In the genomic region with DNA sequence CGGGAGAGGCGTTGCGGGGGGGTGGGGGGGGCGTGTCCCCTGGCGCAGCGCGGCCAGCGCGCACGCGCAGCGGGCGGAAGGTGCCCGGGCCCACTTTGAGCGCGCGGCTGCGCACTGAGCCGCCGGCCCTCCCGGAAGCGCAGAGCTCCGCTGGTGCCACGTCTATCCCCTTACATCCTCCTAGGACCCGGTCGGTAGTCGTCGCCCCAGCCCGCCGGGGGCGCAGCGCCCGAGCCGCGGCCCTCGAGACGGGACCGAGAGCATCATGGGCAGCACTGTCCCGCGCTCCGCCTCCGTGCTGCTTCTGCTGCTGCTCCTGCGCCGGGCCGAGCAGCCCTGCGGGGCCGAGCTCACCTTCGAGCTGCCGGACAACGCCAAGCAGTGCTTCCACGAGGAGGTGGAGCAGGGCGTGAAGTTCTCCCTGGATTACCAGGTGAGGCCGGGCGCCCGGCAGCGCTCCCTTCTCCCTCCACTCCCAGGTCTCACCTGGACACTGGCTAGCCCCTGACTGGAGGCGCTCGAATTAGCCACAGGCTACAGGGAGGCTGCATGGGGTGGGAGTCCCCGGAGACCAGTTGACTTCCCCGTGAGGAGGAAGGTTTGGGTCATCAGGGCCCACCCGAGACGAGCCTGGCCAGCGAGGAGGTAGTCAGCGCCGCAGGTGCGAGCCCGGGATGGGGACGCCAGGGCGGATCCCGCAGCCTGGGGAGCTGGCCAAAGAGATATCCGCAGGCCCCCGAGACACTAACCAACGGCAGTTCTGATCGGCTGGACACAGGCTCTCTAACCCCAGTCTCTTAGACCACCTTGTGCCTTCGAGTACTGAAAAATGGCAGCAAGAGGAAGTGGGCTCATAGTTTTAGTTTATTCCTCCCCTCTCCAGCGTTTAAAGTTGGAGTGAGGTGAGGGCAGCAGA, we compare ENCODE assay signal across 8 cellular contexts. TPM values are rescaled to one million over a fixed set of nuclear protein-coding genes. Genes with fewer than 3 reads are reported as not detected.
DNase-seq lines count a peak whose midpoint lies in the region; ATAC-seq and TF ChIP-seq lines count a peak whose summit lies in the region.

TSS of gene TMED3 (plus strand) at position 128 of the 916 bp plus-strand sequence. CDS start at position 266, 138 bp downstream.

- H3K36me3 ChIP-seq in CD4-positive, alpha-beta memory T cell (ENCODE audit: insufficient read depth, low read length): peaks cover 26% of the 10 kb centered on the region

- H3K4me3 ChIP-seq in CD4-positive, alpha-beta memory T cell (ENCODE audit: low read length in 2 of 2): peak within 1 kb of the TSS; percentile 45 to 84

- peaks cover 0 to 2% (median 0%) of the 10 kb centered on the region in 8 donors for H3K9me3 Mint-ChIP-seq in CD4-positive, alpha-beta memory T cell
- no peaks in the 10 kb centered on the region for H3K9me3 Mint-ChIP-seq in activated CD8-positive, alpha-beta T cell treated with anti-CD3 and anti-CD28 coated beads for 36 hours

- H3K4me1 ChIP-seq in CD4-positive, alpha-beta memory T cell (ENCODE audit: insufficient read depth, low read length): peaks cover 25% of the 10 kb centered on the region

- peak; percentile 75 to 82 (median 77) for DNase-seq in CD4-positive, alpha-beta memory T cell
- DNase-seq in NCI-H748 treated with DMSO at 0.1 percent for 48 hours (lab: John Stamatoyannopoulos, UW) (peak; percentile 67), medulla oblongata (ENCODE audit: extremely low spot score) (peak; percentile 68)
- DNase-seq in activated CD8-positive, alpha-beta T cell treated with anti-CD3 and anti-CD28 coated beads for 36 hours: peak; percentile 87
- peak; percentile 63 for DNase-seq in effector CD8-positive, alpha-beta T cell (lab: John Stamatoyannopoulos, UW)
- DNase-seq in stimulated activated CD4-positive, alpha-beta T cell treated with anti-CD3 and anti-CD28 coated beads, TNF-alpha, amount 100 ng/mL, for 48 hours (ENCODE audit: low read depth in 3 of 3): peak; percentile 59 to 74 (median 70)

- peaks cover 7 to 9% of the 10 kb centered on the region in 2 donors for H3K27me3 Mint-ChIP-seq in CD4-positive, alpha-beta memory T cell
- peaks cover 9% of the 10 kb centered on the region for H3K27me3 Mint-ChIP-seq in activated CD8-positive, alpha-beta T cell treated with anti-CD3 and anti-CD28 coated beads for 36 hours

- CTCF ChIA-PET in CD4-positive, alpha-beta memory T cell (lab: Charles Lee; ENCODE audit: partially characterized antibody): interaction anchor here (0.7 to 1.2 kb wide), 2 partner anchors 9 to 70 kb away, joined by 3 read pairs; no protein-coding TSS in a partner anchor
- CTCF ChIA-PET in activated CD8-positive, alpha-beta T cell treated with anti-CD3 and anti-CD28 coated beads for 36 hours (lab: Charles Lee): interaction anchor here (1.0 kb wide), 1 partner anchor 12 kb away, joined by 5 read pairs; no protein-coding TSS in a partner anchor

- peaks cover 36 to 39% of the 10 kb centered on the region in 2 donors for H3K36me3 Mint-ChIP-seq in CD4-positive, alpha-beta memory T cell
- H3K36me3 Mint-ChIP-seq in activated CD8-positive, alpha-beta T cell treated with anti-CD3 and anti-CD28 coated beads for 36 hours (ENCODE audit: low read depth): peaks cover 41% of the 10 kb centered on the region

- H3K4me3 Mint-ChIP-seq in CD4-positive, alpha-beta memory T cell: peak within 1 kb of the TSS; percentile 88 to 96 (median 91)
- peak within 1 kb of the TSS; percentile 77 for H3K4me3 Mint-ChIP-seq in activated CD8-positive, alpha-beta T cell treated with anti-CD3 and anti-CD28 coated beads for 36 hours

- intact Hi-C loops in CD4-positive, alpha-beta memory T cell (cut with micrococcal nuclease): no loop called here
- intact Hi-C loops in activated CD8-positive, alpha-beta T cell treated with anti-CD3 and anti-CD28 coated beads for 36 hours (cut with micrococcal nuclease): no loop called here

- H3K4me1 Mint-ChIP-seq in CD4-positive, alpha-beta memory T cell: peaks cover 21 to 45% (median 36%) of the 10 kb centered on the region in 4 donors
- peaks cover 48% of the 10 kb centered on the region for H3K4me1 Mint-ChIP-seq in activated CD8-positive, alpha-beta T cell treated with anti-CD3 and anti-CD28 coated beads for 36 hours (ENCODE audit: low read depth)

- H3K9me3 ChIP-seq in CD4-positive, alpha-beta memory T cell (ENCODE audit: control insufficient read depth in 1 of 2, low read length in 2 of 2): no peaks in the 10 kb centered on the region

- no peak for TF ChIP-seq CTCF in activated CD8-positive, alpha-beta T cell treated with anti-CD3 and anti-CD28 coated beads for 36 hours (IDR thresholded peaks at IDR 0.05)

- H3K27ac Mint-ChIP-seq in CD4-positive, alpha-beta memory T cell: peak within 1 kb of the TSS; percentile 13 to 83 (median 74)
- H3K27ac Mint-ChIP-seq in activated CD8-positive, alpha-beta T cell treated with anti-CD3 and anti-CD28 coated beads for 36 hours: peak within 1 kb of the TSS; percentile 21

- peak; percentile 90 for ATAC-seq in GM19372 (IDR thresholded peaks at IDR 0.05; ENCODE audit: low read depth, unreplicated experiment)
- peak; percentile 92 for ATAC-seq in HG03521 (IDR thresholded peaks at IDR 0.05; ENCODE audit: unreplicated experiment)
- peak; percentile 99 for ATAC-seq in activated CD8-positive, alpha-beta T cell treated with anti-CD3 and anti-CD28 coated beads for 36 hours

- H3K27me3 ChIP-seq in CD4-positive, alpha-beta memory T cell (ENCODE audit: insufficient read depth, low read length): no peaks in the 10 kb centered on the region

- H3K27ac ChIP-seq in CD4-positive, alpha-beta memory T cell (ENCODE audit: low read depth, low read length): peak within 1 kb of the TSS; percentile 45

- POLR2A ChIA-PET in CD4-positive, alpha-beta memory T cell (lab: Charles Lee; ENCODE audit: partially characterized antibody): no interaction called here
- POLR2A ChIA-PET in activated CD8-positive, alpha-beta T cell treated with anti-CD3 and anti-CD28 coated beads for 36 hours (lab: Charles Lee): interaction anchor here (0.5 to 1.3 kb wide), 4 partner anchors 53 to 654 kb away, joined by 3 read pairs; no protein-coding TSS in a partner anchor

RNA-seq across cellular contexts. Expression of gene TMED3, which starts in this region (rescaled TPM):
- total RNA-seq in CD4-positive, alpha-beta memory T cell: 10 to 100 TPM; 20.2 to 20.8 TPM
- polyA plus RNA-seq in CD4-positive, alpha-beta memory T cell: 10 to 100 TPM; 51.7 to 81.0 TPM
- total RNA-seq in activated CD8-positive, alpha-beta T cell treated with anti-CD3 and anti-CD28 coated beads for 36 hours: 10 to 100 TPM; 40.1 to 41.4 TPM

Comparison
In these comparisons a context has a peak if more than half of its experiments do, and no peak if none do; other contexts are left out.
1. Peak in every context shown above with its lines: DNase-seq, ATAC-seq, H3K4me3 ChIP-seq and H3K27ac ChIP-seq.